In genomic region chr16:89084411-89084810, GRCh38 we compare ENCODE assay signal across 1 cellular context.
TF ChIP-seq lines count a peak whose summit lies in the region.

No MANE protein-coding gene starts in this region.

TF ChIP-seq in HepG2, 621 proteins besides CTCF, POLR2A, EP300 and RAD21 (continued from another document):
- TF ChIP-seq, protein P1, sequence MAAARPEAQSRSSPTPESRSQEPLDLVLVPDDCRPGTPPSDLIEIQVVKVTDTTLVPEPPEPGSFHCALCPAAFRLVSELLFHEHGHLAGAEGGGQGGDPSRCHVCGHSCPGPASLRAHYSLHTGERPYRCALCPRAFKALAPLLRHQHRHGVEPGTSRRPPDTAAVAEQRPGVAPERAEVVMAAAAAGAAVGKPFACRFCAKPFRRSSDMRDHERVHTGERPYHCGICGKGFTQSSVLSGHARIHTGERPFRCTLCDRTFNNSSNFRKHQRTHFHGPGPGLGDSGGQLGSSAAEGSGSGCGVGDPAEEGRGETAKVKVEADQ (CRISPR knock-in tag; IDR thresholded peaks at IDR 0.05; ENCODE audit: borderline replicate concordance) = no peak
- TF ChIP-seq CBX1 (IDR thresholded peaks at IDR 0.05; ENCODE audit: low read depth) (no peak), NCOA1 (CRISPR knock-in tag; IDR thresholded peaks at IDR 0.05) (no peak), SPEN (CRISPR knock-in tag; IDR thresholded peaks at IDR 0.05; ENCODE audit: low read depth) (0 out of 2 replicates have a peak, but pooled peaks have one; percentile 30)
